Comparison of ENCODE assay signal across 15 cellular contexts in genomic region chr4:8906991-8907595, GRCh38. TPM values are rescaled to one million over a fixed set of nuclear protein-coding genes. Genes with fewer than 3 reads are reported as not detected.
A peak's percentile ranks its signal among the peaks of the same experiment; 100 is the strongest.
DNase-seq lines count a peak whose midpoint lies in the region; ATAC-seq and TF ChIP-seq lines count a peak whose summit lies in the region.
"Had no signal": no experiment of that assay in that cellular context is flagged by ENCODE, and none has a peak within 500 bp of the region (broad histone marks: within the 10 kb centered on the region; RNA-seq: fewer than 3 reads in every experiment).

No MANE protein-coding gene starts in this region.

- no peak for TF ChIP-seq CTCF in natural killer cell (IDR thresholded peaks at IDR 0.05)
- TF ChIP-seq CTCF in transverse colon (IDR thresholded peaks at IDR 0.05), result no peak

- intact Hi-C loops in natural killer cell (cut with micrococcal nuclease) (no loop called here), transverse colon (cut with DNase I; ENCODE audit: low total_unique reads) (loop anchor here (5.0 kb wide), 1 partner anchor 690 kb away; no protein-coding TSS in a partner anchor)

- TF ChIP-seq EP300 in transverse colon (IDR thresholded peaks at IDR 0.05; ENCODE audit: low read depth), result no peak

- peaks cover 0 to 4% of the 10 kb centered on the region in 2 donors for H3K27me3 Mint-ChIP-seq in natural killer cell treated with Interleukin-12 subunit alpha and Interleukin-12 subunit beta and Interleukin-15 and Interleukin-18, amount 100 ng/mL, for 72 hours
- peaks cover under 1 to 2% of the 10 kb centered on the region in 2 donors for H3K27me3 Mint-ChIP-seq in natural killer cell (ENCODE audit: low read depth in 2 of 2)

- H3K27ac Mint-ChIP-seq in natural killer cell treated with Interleukin-12 subunit alpha and Interleukin-12 subunit beta and Interleukin-15 and Interleukin-18, amount 100 ng/mL, for 72 hours, result no peak overlapping the region
- H3K27ac Mint-ChIP-seq in natural killer cell, result no peak overlapping the region
- H3K27ac Mint-ChIP-seq: CD14-positive monocyte had no signal

- no peak for TF ChIP-seq POLR2A in transverse colon (IDR thresholded peaks at IDR 0.05)

- no peaks in the 10 kb centered on the region for H3K4me1 Mint-ChIP-seq in natural killer cell treated with Interleukin-12 subunit alpha and Interleukin-12 subunit beta and Interleukin-15 and Interleukin-18, amount 100 ng/mL, for 72 hours (ENCODE audit: low read depth in 2 of 2)
- H3K4me1 Mint-ChIP-seq in natural killer cell, result no peaks in the 10 kb centered on the region
- H3K4me1 Mint-ChIP-seq: CD14-positive monocyte had no signal

- no peaks in the 10 kb centered on the region for H3K4me1 ChIP-seq in transverse colon
- H3K4me1 ChIP-seq: Caco-2 had no signal

- WGBS in transverse colon (ENCODE audit: low coverage in 1 of 2), 2 donors, result 82% methylated on average over 22 of the region's 22 CpGs; no CpG with 5 or more reads in 1 of the 2 donors

- peaks cover 14% of the 10 kb centered on the region for H3K27me3 ChIP-seq in transverse colon

- H3K4me3 ChIP-seq in transverse colon, result no peak overlapping the region

- peaks cover 0 to 3% of the 10 kb centered on the region in 2 donors for H3K9me3 ChIP-seq in transverse colon
- H3K9me3 ChIP-seq: Caco-2 had no signal

- no peaks in the 10 kb centered on the region for H3K36me3 Mint-ChIP-seq in natural killer cell treated with Interleukin-12 subunit alpha and Interleukin-12 subunit beta and Interleukin-15 and Interleukin-18, amount 100 ng/mL, for 72 hours
- H3K36me3 Mint-ChIP-seq in natural killer cell, result no peaks in the 10 kb centered on the region
- H3K36me3 Mint-ChIP-seq: CD14-positive monocyte had no signal

- no peaks in the 10 kb centered on the region for H3K9me3 Mint-ChIP-seq in natural killer cell treated with Interleukin-12 subunit alpha and Interleukin-12 subunit beta and Interleukin-15 and Interleukin-18, amount 100 ng/mL, for 72 hours
- no peaks in the 10 kb centered on the region for H3K9me3 Mint-ChIP-seq in natural killer cell

- H3K36me3 ChIP-seq in transverse colon, result no peaks in the 10 kb centered on the region

- H3K27ac ChIP-seq in transverse colon, result no peak overlapping the region

- H3K4me3 Mint-ChIP-seq in natural killer cell treated with Interleukin-12 subunit alpha and Interleukin-12 subunit beta and Interleukin-15 and Interleukin-18, amount 100 ng/mL, for 72 hours, result no peak overlapping the region
- no peak overlapping the region for H3K4me3 Mint-ChIP-seq in natural killer cell
- H3K4me3 Mint-ChIP-seq: CD14-positive monocyte had no signal

- in situ Hi-C loops in transverse colon (cut with MboI; ENCODE audit: low pct_ligation_motif_present in 1 of 4, low pct_unique_long_range_greater_than_20kb in 1 of 4, low sequenced_read_pairs in 3 of 4), result no loop called here

- DNase-seq in activated CD4-positive, alpha-beta T cell treated with anti-CD3 and anti-CD28 coated beads for 1 hour, result peak; percentile 3
- DNase-seq in activated CD4-positive, alpha-beta T cell treated with anti-CD3 and anti-CD28 coated beads, Interleukin-2, amount 50 U/mL, for 48 hours, result no peak
- DNase-seq in natural killer cell treated with Interleukin-12 subunit alpha and Interleukin-12 subunit beta and Interleukin-15 and Interleukin-18, amount 100 ng/mL, for 72 hours (ENCODE audit: low spot score), result peak; percentile 54
- DNase-seq in natural killer cell, result no peak
- DNase-seq in mesenteric fat pad (ENCODE audit: low spot score), result peak; percentile 84
- DNase-seq in transverse colon, result peak; percentile 2
- DNase-seq: DMS53, NCI-H1417, NCI-H2029, NCI-H2171 treated with DMSO at 0.1 percent for 48 hours, NCI-H774 had no signal

- ATAC-seq in natural killer cell treated with Interleukin-12 subunit alpha and Interleukin-12 subunit beta and Interleukin-15 and Interleukin-18, amount 100 ng/mL, for 72 hours, result no peak
- ATAC-seq in natural killer cell (no peak), GM18858 (IDR thresholded peaks at IDR 0.05; ENCODE audit: unreplicated experiment) (no peak), HG02852 (IDR thresholded peaks at IDR 0.05; ENCODE audit: unreplicated experiment) (no peak)

RNA-seq across cellular contexts. Expression of gene HMX1, which starts 35.5 kb away (rescaled TPM):
- not detected for total RNA-seq in natural killer cell treated with Interleukin-12 subunit alpha and Interleukin-12 subunit beta and Interleukin-15 and Interleukin-18, amount 100 ng/mL, for 72 hours
- total RNA-seq in natural killer cell (not detected), mesenteric fat pad (not detected), transverse colon (not detected)

Comparison
In these comparisons a context has a peak if more than half of its experiments do, and no peak if none do; other contexts are left out.
1. DNase-seq: peak in activated CD4-positive, alpha-beta T cell treated with anti-CD3 and anti-CD28 coated beads for 1 hour (single experiment), natural killer cell treated with Interleukin-12 subunit alpha and Interleukin-12 subunit beta and Interleukin-15 and Interleukin-18, amount 100 ng/mL, for 72 hours (single experiment), mesenteric fat pad (single experiment) and transverse colon (single experiment); none in activated CD4-positive, alpha-beta T cell treated with anti-CD3 and anti-CD28 coated beads, Interleukin-2, amount 50 U/mL, for 48 hours (0 of 2) and natural killer cell (single experiment).